14 cellular contexts compared by ENCODE assay signal in the genomic region with DNA sequence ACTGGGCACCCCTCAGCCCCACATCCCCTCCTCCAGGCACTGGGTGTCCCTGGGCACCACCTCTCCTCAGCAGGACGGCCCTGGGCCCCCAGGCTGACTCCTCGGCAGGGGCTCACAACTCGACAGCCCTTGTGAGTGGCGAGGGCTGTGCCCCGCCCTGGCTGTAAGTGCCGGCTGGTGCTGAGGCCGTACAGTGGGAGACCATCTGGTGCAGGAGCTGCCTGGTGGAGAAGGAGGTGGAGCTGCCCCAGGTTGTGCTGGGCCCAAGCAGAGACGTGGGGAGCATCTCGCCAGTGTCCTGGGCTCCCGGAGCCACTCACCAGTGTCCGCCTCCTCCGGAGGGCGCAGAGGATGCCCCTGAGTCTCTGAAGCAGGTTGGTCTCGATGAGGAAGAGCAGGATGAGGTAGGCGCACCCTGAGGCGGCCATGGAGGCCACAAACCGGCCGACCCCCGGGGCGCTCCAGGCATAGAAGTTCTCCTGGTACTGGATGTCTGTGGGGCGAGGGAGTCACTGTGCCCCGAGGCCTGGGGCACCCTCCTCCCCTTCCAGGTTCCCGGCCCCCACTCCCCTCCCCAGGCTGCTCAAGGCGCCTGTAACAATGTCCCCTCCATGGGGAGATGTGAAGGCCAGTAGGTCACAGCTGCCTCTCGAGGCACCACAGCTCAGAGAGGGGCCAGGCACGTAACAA. TPM values are rescaled to one million over a fixed set of nuclear protein-coding genes. Genes with fewer than 3 reads are reported as not detected.
DNase-seq lines count a peak whose midpoint lies in the region; ATAC-seq and TF ChIP-seq lines count a peak whose summit lies in the region.
"Had no signal": no experiment of that assay in that cellular context is flagged by ENCODE, and none has a peak within 500 bp of the region (broad histone marks: within the 10 kb centered on the region; RNA-seq: fewer than 3 reads in every experiment).

No MANE protein-coding gene starts in this region.

- H3K27ac ChIP-seq in gastrocnemius medialis, result no peak overlapping the region
- H3K27ac ChIP-seq: KMS-11, PC-9 had no signal

- no peak for ATAC-seq in natural killer cell treated with Interleukin-12 subunit alpha and Interleukin-12 subunit beta and Interleukin-15 and Interleukin-18, amount 100 ng/mL, for 72 hours
- ATAC-seq in natural killer cell (no peak), gastrocnemius medialis (no peak), GM18909 (IDR thresholded peaks at IDR 0.05; ENCODE audit: poor library complexity, unreplicated experiment) (no peak), HG03442 (IDR thresholded peaks at IDR 0.05; ENCODE audit: unreplicated experiment) (no peak)

- H3K9me3 ChIP-seq in gastrocnemius medialis, result no peaks in the 10 kb centered on the region

- H3K4me1 Mint-ChIP-seq in natural killer cell treated with Interleukin-12 subunit alpha and Interleukin-12 subunit beta and Interleukin-15 and Interleukin-18, amount 100 ng/mL, for 72 hours (ENCODE audit: low read depth in 2 of 2), result peaks cover 0 to 3% of the 10 kb centered on the region in 2 donors
- no peaks in the 10 kb centered on the region for H3K4me1 Mint-ChIP-seq in natural killer cell
- H3K4me1 Mint-ChIP-seq in glutamatergic neuron (ENCODE audit: low read depth, unreplicated experiment), result peaks cover 18% of the 10 kb centered on the region
- H3K4me1 Mint-ChIP-seq: B cell had no signal

- intact Hi-C loops in natural killer cell (cut with micrococcal nuclease), result no loop called here
- intact Hi-C loops in gastrocnemius medialis (cut with DNase I; ENCODE audit: low total_unique reads), result no loop called here

- peaks cover 0 to 5% of the 10 kb centered on the region in 2 donors for H3K36me3 ChIP-seq in gastrocnemius medialis

- H3K4me3 ChIP-seq in gastrocnemius medialis, result no peak overlapping the region
- H3K4me3 ChIP-seq: PC-9 had no signal

- in situ Hi-C loops in gastrocnemius medialis (cut with MboI; ENCODE audit: low sequenced_read_pairs in 4 of 4), result no loop called here

- H3K27me3 ChIP-seq in gastrocnemius medialis, result no peaks in the 10 kb centered on the region

- H3K27me3 Mint-ChIP-seq in natural killer cell treated with Interleukin-12 subunit alpha and Interleukin-12 subunit beta and Interleukin-15 and Interleukin-18, amount 100 ng/mL, for 72 hours, result no peaks in the 10 kb centered on the region
- no peaks in the 10 kb centered on the region for H3K27me3 Mint-ChIP-seq in natural killer cell (ENCODE audit: low read depth in 2 of 2)
- peaks cover 8% of the 10 kb centered on the region for H3K27me3 Mint-ChIP-seq in glutamatergic neuron (ENCODE audit: unreplicated experiment)
- H3K27me3 Mint-ChIP-seq: B cell had no signal

- H3K36me3 Mint-ChIP-seq in natural killer cell treated with Interleukin-12 subunit alpha and Interleukin-12 subunit beta and Interleukin-15 and Interleukin-18, amount 100 ng/mL, for 72 hours, result no peaks in the 10 kb centered on the region
- H3K36me3 Mint-ChIP-seq in natural killer cell, result no peaks in the 10 kb centered on the region
- peaks cover 5% of the 10 kb centered on the region for H3K36me3 Mint-ChIP-seq in glutamatergic neuron (ENCODE audit: unreplicated experiment)

- TF ChIP-seq POLR2A in gastrocnemius medialis (IDR thresholded peaks at IDR 0.05), result no peak

- H3K4me3 Mint-ChIP-seq in natural killer cell treated with Interleukin-12 subunit alpha and Interleukin-12 subunit beta and Interleukin-15 and Interleukin-18, amount 100 ng/mL, for 72 hours, result no peak overlapping the region
- H3K4me3 Mint-ChIP-seq in natural killer cell, result no peak overlapping the region
- no peak overlapping the region for H3K4me3 Mint-ChIP-seq in glutamatergic neuron (ENCODE audit: unreplicated experiment)
- H3K4me3 Mint-ChIP-seq: B cell had no signal

- H3K9me3 Mint-ChIP-seq in natural killer cell treated with Interleukin-12 subunit alpha and Interleukin-12 subunit beta and Interleukin-15 and Interleukin-18, amount 100 ng/mL, for 72 hours, result no peaks in the 10 kb centered on the region
- H3K9me3 Mint-ChIP-seq in natural killer cell (no peaks in the 10 kb centered on the region), glutamatergic neuron (ENCODE audit: unreplicated experiment) (peaks cover 13% of the 10 kb centered on the region)

- H3K27ac Mint-ChIP-seq in natural killer cell treated with Interleukin-12 subunit alpha and Interleukin-12 subunit beta and Interleukin-15 and Interleukin-18, amount 100 ng/mL, for 72 hours, result no peak overlapping the region
- H3K27ac Mint-ChIP-seq in natural killer cell (no peak overlapping the region), glutamatergic neuron (ENCODE audit: unreplicated experiment) (no peak overlapping the region)
- H3K27ac Mint-ChIP-seq: B cell had no signal

- TF ChIP-seq CTCF in natural killer cell (IDR thresholded peaks at IDR 0.05) (no peak), glutamatergic neuron (IDR thresholded peaks at IDR 0.05; ENCODE audit: partially characterized antibody, unreplicated experiment) (no peak), gastrocnemius medialis (IDR thresholded peaks at IDR 0.05 in 4 of 5, conservative IDR thresholded peaks at IDR 0.05 in 1 of 5) (no peak)

- H3K4me1 ChIP-seq in gastrocnemius medialis, result no peaks in the 10 kb centered on the region

- peak; percentile 57 for DNase-seq in natural killer cell treated with Interleukin-12 subunit alpha and Interleukin-12 subunit beta and Interleukin-15 and Interleukin-18, amount 100 ng/mL, for 72 hours (ENCODE audit: low spot score)
- no peak for DNase-seq in natural killer cell
- peak; percentile 51 for DNase-seq in RPMI8226
- DNase-seq in glutamatergic neuron, result peak; percentile 44
- no peak for DNase-seq in NCI-H2081 (lab: John Stamatoyannopoulos, UW)
- DNase-seq in gastrocnemius medialis, result no peak
- DNase-seq: 8988T, NCI-H1417, NCI-H2029, PC-9 had no signal

RNA-seq across cellular contexts. Expression of a gene that starts 15.1 kb away (rescaled TPM):
- total RNA-seq in natural killer cell treated with Interleukin-12 subunit alpha and Interleukin-12 subunit beta and Interleukin-15 and Interleukin-18, amount 100 ng/mL, for 72 hours, result 100 to 1,000 TPM; 256 to 334 TPM
- total RNA-seq in natural killer cell (100 to 1,000 TPM; 269 to 284 (median 273) TPM), glutamatergic neuron (ENCODE audit: unreplicated experiment) (220 TPM), gastrocnemius medialis (100 to 1,000 TPM; 158 to 222 (median 172) TPM)

RNA-seq across cellular contexts. Expression of a gene that starts 31.6 kb away (rescaled TPM):
- total RNA-seq in natural killer cell treated with Interleukin-12 subunit alpha and Interleukin-12 subunit beta and Interleukin-15 and Interleukin-18, amount 100 ng/mL, for 72 hours, result 10 to 100 TPM; 29.1 to 51.1 TPM
- total RNA-seq in natural killer cell, result 10 to 100 TPM; 14.6 to 19.2 (median 19.0) TPM
- total RNA-seq in glutamatergic neuron (ENCODE audit: unreplicated experiment), result 50.9 TPM
- 100 to 1,000 TPM in 1 of 4 donors, 10 to 100 TPM in 3; 74.0 to 137 (median 79.3) TPM for total RNA-seq in gastrocnemius medialis

RNA-seq across cellular contexts. Expression of a gene that starts 46.8 kb away (rescaled TPM):
- total RNA-seq in natural killer cell treated with Interleukin-12 subunit alpha and Interleukin-12 subunit beta and Interleukin-15 and Interleukin-18, amount 100 ng/mL, for 72 hours, result 1 to 10 TPM in 1 of 2 donors, under 1 TPM in 1; 0.88 to 3.5 TPM
- 1 to 10 TPM in 1 of 3 donors, under 1 TPM in 2; 0.19 to 1.4 (median 0.77) TPM for total RNA-seq in natural killer cell
- 3.4 TPM for total RNA-seq in glutamatergic neuron (ENCODE audit: unreplicated experiment)
- total RNA-seq in gastrocnemius medialis, result 1 to 10 TPM in 1 of 4 donors, under 1 TPM in 1, not detected in 2; 0.69 to 2.1 TPM

RNA-seq across cellular contexts. Expression of a gene that starts 57.5 kb away (rescaled TPM):
- 10 to 100 TPM in 1 of 2 donors, 1 to 10 TPM in 1; 7.3 to 14.9 TPM for total RNA-seq in natural killer cell treated with Interleukin-12 subunit alpha and Interleukin-12 subunit beta and Interleukin-15 and Interleukin-18, amount 100 ng/mL, for 72 hours
- total RNA-seq in natural killer cell (10 to 100 TPM; 12.2 to 17.5 (median 16.6) TPM), glutamatergic neuron (ENCODE audit: unreplicated experiment) (110 TPM), gastrocnemius medialis (10 to 100 TPM in 3 of 4 donors, 1 to 10 TPM in 1; 2.7 to 15.0 (median 10.9) TPM)

RNA-seq across cellular contexts. Expression of a gene that starts 59.6 kb away (rescaled TPM):
- total RNA-seq in natural killer cell treated with Interleukin-12 subunit alpha and Interleukin-12 subunit beta and Interleukin-15 and Interleukin-18, amount 100 ng/mL, for 72 hours, result 10 to 100 TPM; 27.5 to 51.8 TPM
- total RNA-seq in natural killer cell, result 10 to 100 TPM; 43.6 to 45.7 (median 45.7) TPM
- 53.4 TPM for total RNA-seq in glutamatergic neuron (ENCODE audit: unreplicated experiment)
- total RNA-seq in gastrocnemius medialis, result 10 to 100 TPM; 24.5 to 38.4 (median 27.0) TPM

Comparison
In these comparisons a context has a peak if more than half of its experiments do, and no peak if none do; other contexts are left out.
1. DNase-seq: peak in natural killer cell treated with Interleukin-12 subunit alpha and Interleukin-12 subunit beta and Interleukin-15 and Interleukin-18, amount 100 ng/mL, for 72 hours (single experiment), RPMI8226 (single experiment) and glutamatergic neuron (single experiment); none in natural killer cell (single experiment), NCI-H2081 (0 of 2) and gastrocnemius medialis (0 of 2).